Comparison of ENCODE assay signal across 8 cellular contexts in the genomic region with DNA sequence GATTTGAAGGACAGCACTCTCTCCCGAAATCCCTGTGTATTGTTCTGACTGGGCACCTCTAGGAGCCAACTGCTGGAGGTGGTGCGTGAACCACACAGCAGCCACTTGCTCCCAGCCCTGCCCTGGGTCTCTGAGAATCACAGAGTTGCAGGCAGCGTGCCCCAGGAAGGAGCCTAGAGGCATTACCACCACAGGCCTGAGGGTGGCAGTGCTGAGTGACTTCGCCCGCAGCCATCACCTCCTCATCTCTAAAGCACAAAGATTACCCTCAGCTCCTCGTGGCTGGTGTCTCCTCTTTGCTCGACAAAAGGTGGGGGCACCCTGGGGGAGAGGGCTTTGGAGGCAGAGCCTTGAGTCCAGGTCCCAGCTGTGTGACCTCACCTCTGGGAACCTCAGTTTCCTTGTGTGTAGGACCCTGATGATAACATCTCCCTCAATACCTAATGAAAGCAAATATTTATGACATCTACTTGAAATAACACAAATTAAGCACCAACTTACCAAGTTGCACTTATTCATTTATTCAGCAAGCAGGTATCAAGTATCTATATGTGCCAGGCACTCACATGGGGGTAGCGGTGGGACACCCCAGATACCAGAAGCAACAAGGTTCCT.
DNase-seq lines count a peak whose midpoint lies in the region; TF ChIP-seq lines count a peak whose summit lies in the region.

No MANE protein-coding gene starts in this region.

- no peaks in the 10 kb centered on the region for H3K36me3 ChIP-seq in thyroid gland

- DNase-seq in NOMO-1 treated with DMSO at 0.1 percent for 48 hours (lab: John Stamatoyannopoulos, UW; ENCODE audit: unreplicated experiment) (peak; percentile 2), NOMO-1 treated with dmso at 0.1 percent for 144 hours (lab: John Stamatoyannopoulos, UW; ENCODE audit: unreplicated experiment) (no peak), NCI-H69 (lab: John Stamatoyannopoulos, UW) (peak; percentile 37), erythroblast (lab: John Stamatoyannopoulos, UW) (peak; percentile 23 to 46), nephron progenitor cell (peak; percentile 82), thyroid gland (peak; percentile 17 to 37), NCI-H146 (lab: John Stamatoyannopoulos, UW) (no peak)
- DNase-seq in activated CD8-positive, alpha-beta memory T cell treated with anti-CD3 and anti-CD28 coated beads, Interleukin-2, amount 50 U/mL, for 4 hours = peak; percentile 54

- TF ChIP-seq POLR2A in erythroblast (IDR thresholded peaks at IDR 0.05; ENCODE audit: low read length) (no peak), thyroid gland (IDR thresholded peaks at IDR 0.05) (no peak)

- no peaks in the 10 kb centered on the region for H3K4me1 Mint-ChIP-seq in nephron progenitor cell

- no peak overlapping the region for H3K4me3 Mint-ChIP-seq in nephron progenitor cell

- H3K9me3 Mint-ChIP-seq in nephron progenitor cell = no peaks in the 10 kb centered on the region

- no peak overlapping the region for H3K27ac ChIP-seq in thyroid gland

- intact Hi-C loops in thyroid gland (cut with DNase I) = loop anchor here (5.0 kb wide), 1 partner anchor 115 kb away; no protein-coding TSS in a partner anchor

- no peak overlapping the region for H3K27ac Mint-ChIP-seq in nephron progenitor cell

- H3K4me1 ChIP-seq in thyroid gland = peaks cover 0 to 7% of the 10 kb centered on the region in 2 donors

- TF ChIP-seq CTCF in nephron progenitor cell (IDR thresholded peaks at IDR 0.05) = peak; percentile 79
- TF ChIP-seq CTCF in thyroid gland (IDR thresholded peaks at IDR 0.05) = peak; percentile 25 to 64 (median 42)

- H3K27me3 ChIP-seq in thyroid gland = no peaks in the 10 kb centered on the region

- no peaks in the 10 kb centered on the region for H3K9me3 ChIP-seq in thyroid gland

- peaks cover 88% of the 10 kb centered on the region for H3K27me3 Mint-ChIP-seq in nephron progenitor cell (ENCODE audit: low read depth, poor library complexity)

- no peaks in the 10 kb centered on the region for H3K36me3 Mint-ChIP-seq in nephron progenitor cell (ENCODE audit: low read depth)

- no peak overlapping the region for H3K4me3 ChIP-seq in thyroid gland (replicated peaks in 1 of 3)

- 17 to 39% methylated on average over 3 to 6 of the region's 8 CpGs for WGBS in thyroid gland, 2 donors

Comparison
In these comparisons a context has a peak if more than half of its experiments do, and no peak if none do; other contexts are left out.
1. DNase-seq: peak in NOMO-1 treated with DMSO at 0.1 percent for 48 hours (single experiment), NCI-H69 (single experiment), activated CD8-positive, alpha-beta memory T cell treated with anti-CD3 and anti-CD28 coated beads, Interleukin-2, amount 50 U/mL, for 4 hours (single experiment), erythroblast (2 of 2), nephron progenitor cell (single experiment) and thyroid gland (2 of 2); none in NOMO-1 treated with dmso at 0.1 percent for 144 hours (single experiment) and NCI-H146 (single experiment).